8 cellular contexts compared by ENCODE assay signal in the genomic region with DNA sequence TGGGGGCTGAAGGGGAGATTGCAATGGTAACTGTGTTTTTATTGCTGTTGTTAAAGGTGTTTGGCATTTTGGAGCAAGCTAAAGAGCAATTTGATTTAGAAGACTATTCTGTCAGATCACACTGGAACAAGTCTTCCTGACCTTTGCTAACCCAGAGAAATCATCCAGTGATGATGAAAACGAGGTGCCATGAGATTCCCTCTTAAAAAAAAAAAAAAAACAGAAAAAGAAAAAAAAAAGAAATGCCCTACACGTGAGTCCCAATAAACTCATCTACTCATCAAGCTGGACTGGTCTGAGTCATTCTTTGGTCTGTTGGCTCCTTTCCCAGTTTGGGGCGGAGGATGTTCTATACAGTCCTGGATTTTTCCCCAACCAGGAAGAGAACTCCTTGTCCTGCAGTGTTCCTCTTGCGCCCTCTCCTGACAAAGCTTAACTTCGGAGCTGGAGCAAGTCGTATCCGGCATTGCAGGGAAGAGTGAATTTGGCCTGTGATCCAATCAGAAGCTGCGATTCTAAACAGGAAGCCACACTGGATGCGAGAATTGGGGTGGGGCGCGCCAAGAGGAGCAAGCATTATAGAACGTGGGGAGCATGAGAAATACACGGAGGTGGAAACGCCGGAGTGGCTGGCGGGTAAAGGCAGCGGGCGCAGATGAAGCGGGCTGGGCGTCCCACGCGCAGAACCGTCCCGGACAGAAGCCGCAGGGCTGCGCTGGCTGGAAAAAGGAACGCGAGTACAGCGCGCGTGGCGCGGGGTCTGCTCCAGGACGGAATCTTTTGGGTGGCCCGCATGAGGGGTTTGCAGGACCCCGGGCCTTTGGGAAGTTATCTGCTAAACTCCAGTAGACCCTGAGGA. TPM values are rescaled to one million over a fixed set of nuclear protein-coding genes. Genes with fewer than 3 reads are reported as not detected.
DNase-seq lines count a peak whose midpoint lies in the region; ATAC-seq, FAIRE-seq and TF ChIP-seq lines count a peak whose summit lies in the region.

No MANE protein-coding gene starts in this region.

- H3K4me3 Mint-ChIP-seq in glutamatergic neuron (ENCODE audit: unreplicated experiment) = peak overlapping the region; percentile 100

- peak overlapping the region; percentile 81 to 87 for H3K27ac Mint-ChIP-seq in activated naive CD4-positive, alpha-beta T cell treated with anti-CD3 and anti-CD28 coated beads, Interleukin-2, amount 50 U/mL, for 72 hours
- peak overlapping the region; percentile 59 for H3K27ac Mint-ChIP-seq in glutamatergic neuron (ENCODE audit: unreplicated experiment)

- no peak for TF ChIP-seq CTCF in glutamatergic neuron (IDR thresholded peaks at IDR 0.05; ENCODE audit: partially characterized antibody, unreplicated experiment)

- H3K9me3 Mint-ChIP-seq in activated naive CD4-positive, alpha-beta T cell treated with anti-CD3 and anti-CD28 coated beads, Interleukin-2, amount 50 U/mL, for 72 hours = no peaks in the 10 kb centered on the region
- peaks cover 2% of the 10 kb centered on the region for H3K9me3 Mint-ChIP-seq in glutamatergic neuron (ENCODE audit: unreplicated experiment)

- in situ Hi-C loops in KBM-7 (cut with MboI; ENCODE audit: low pct_unique_long_range_greater_than_20kb, low sequenced_read_pairs) = no loop called here

- peak; percentile 37 for ATAC-seq in GM21717 (IDR thresholded peaks at IDR 0.05; ENCODE audit: unreplicated experiment)
- peak; percentile 76 to 86 for ATAC-seq in activated naive CD4-positive, alpha-beta T cell treated with anti-CD3 and anti-CD28 coated beads, Interleukin-2, amount 50 U/mL, for 72 hours

- peak; percentile 94 for DNase-seq in ELF-1 (ENCODE audit: low read depth, low spot score)
- peak; percentile 97 for DNase-seq in KBM-7
- peak; percentile 99 for DNase-seq in OCI-M1 (lab: John Stamatoyannopoulos, UW)
- DNase-seq in activated naive CD4-positive, alpha-beta T cell treated with anti-CD3 and anti-CD28 coated beads, Interleukin-2, amount 50 U/mL, for 72 hours (ENCODE audit: low spot score in 2 of 2) = peak; percentile 59 to 82
- peak; percentile 77 for DNase-seq in glutamatergic neuron
- DNase-seq in non-pigmented ciliary epithelial cell (ENCODE audit: low read depth) = peak; percentile 99
- DNase-seq in urothelium cell line (ENCODE audit: low spot score) = peak; percentile 85

- FAIRE-seq in urothelium cell line (lab: Jason Lieb, UNC) = no peak

- peaks cover 6% of the 10 kb centered on the region for H3K27me3 Mint-ChIP-seq in glutamatergic neuron (ENCODE audit: unreplicated experiment)

- H3K36me3 Mint-ChIP-seq in activated naive CD4-positive, alpha-beta T cell treated with anti-CD3 and anti-CD28 coated beads, Interleukin-2, amount 50 U/mL, for 72 hours = peaks cover 0 to 4% of the 10 kb centered on the region in 2 donors
- no peaks in the 10 kb centered on the region for H3K36me3 Mint-ChIP-seq in glutamatergic neuron (ENCODE audit: unreplicated experiment)

- H3K4me1 Mint-ChIP-seq in glutamatergic neuron (ENCODE audit: low read depth, unreplicated experiment) = no peaks in the 10 kb centered on the region

RNA-seq across cellular contexts. Expression of a gene that starts 22.4 kb away (rescaled TPM):
- not detected for total RNA-seq in activated naive CD4-positive, alpha-beta T cell treated with anti-CD3 and anti-CD28 coated beads, Interleukin-2, amount 50 U/mL, for 72 hours
- total RNA-seq in glutamatergic neuron (ENCODE audit: unreplicated experiment) = not detected

Comparison
In these comparisons a context has a peak if more than half of its experiments do, and no peak if none do; other contexts are left out.
1. Peak in every context shown above with its lines: DNase-seq and ATAC-seq.